Comparison of ENCODE assay signal across 21 cellular contexts in genomic region chr2:199118701-199119241, GRCh38.
"Had no signal": no experiment of that assay in that cellular context is flagged by ENCODE, and none has a peak within 500 bp of the region (broad histone marks: within the 10 kb centered on the region; RNA-seq: fewer than 3 reads in every experiment).

No MANE protein-coding gene starts in this region.

- ATAC-seq: activated CD8-positive, alpha-beta T cell treated with anti-CD3 and anti-CD28 coated beads, Interleukin-2, amount 10 ng/mL, durations not matched to agents 7 days and 5 days; activated naive CD8-positive, alpha-beta T cell treated with anti-CD3 and anti-CD28 coated beads, Interleukin-2, amount 50 U/mL, for 24 hours; left cardiac atrium; right lobe of liver; stimulated activated effector memory CD8-positive, alpha-beta T cell treated with anti-CD3 and anti-CD28 coated beads, Interleukin-12 subunit alpha, Interleukin-12 subunit beta, amount 100 ng/mL, for 72 hours had no signal

- H3K4me1 ChIP-seq: breast epithelium, esophagus squamous epithelium, prostate gland, right lobe of liver, stomach had no signal

- H3K4me1 Mint-ChIP-seq: activated CD4-positive, alpha-beta T cell treated with anti-CD3 and anti-CD28 coated beads, Interleukin-2, amount 10 ng/mL, durations not matched to agents 7 days and 5 days; activated naive CD4-positive, alpha-beta T cell treated with anti-CD3 and anti-CD28 coated beads, Interleukin-2, amount 10 ng/mL, durations not matched to agents 7 days and 5 days; activated naive CD8-positive, alpha-beta T cell treated with anti-CD3 and anti-CD28 coated beads, Interleukin-2, amount 50 U/mL, for 24 hours; stimulated activated effector memory CD8-positive, alpha-beta T cell treated with anti-CD3 and anti-CD28 coated beads, Interleukin-12 subunit alpha, Interleukin-12 subunit beta, amount 100 ng/mL, for 72 hours had no signal

- H3K9me3 Mint-ChIP-seq: activated CD4-positive, alpha-beta T cell treated with anti-CD3 and anti-CD28 coated beads, Interleukin-2, amount 10 ng/mL, durations not matched to agents 7 days and 5 days; activated naive CD4-positive, alpha-beta T cell treated with anti-CD3 and anti-CD28 coated beads, Interleukin-2, amount 10 ng/mL, durations not matched to agents 7 days and 5 days; activated naive CD8-positive, alpha-beta T cell treated with anti-CD3 and anti-CD28 coated beads, Interleukin-2, amount 50 U/mL, for 24 hours; type B pancreatic cell had no signal

- H3K27ac Mint-ChIP-seq: activated CD4-positive, alpha-beta T cell treated with anti-CD3 and anti-CD28 coated beads, Interleukin-2, amount 10 ng/mL, durations not matched to agents 7 days and 5 days; activated CD8-positive, alpha-beta T cell treated with anti-CD3 and anti-CD28 coated beads, Interleukin-2, amount 10 ng/mL, durations not matched to agents 7 days and 5 days; activated naive CD4-positive, alpha-beta T cell treated with anti-CD3 and anti-CD28 coated beads, Interleukin-2, amount 10 ng/mL, durations not matched to agents 7 days and 5 days; activated naive CD8-positive, alpha-beta T cell treated with anti-CD3 and anti-CD28 coated beads, Interleukin-2, amount 50 U/mL, for 24 hours; activated T-cell treated with anti-CD3 and anti-CD28 coated beads, Interleukin-2, amount 50 U/mL, for 24 hours; stimulated activated effector memory CD8-positive, alpha-beta T cell treated with anti-CD3 and anti-CD28 coated beads, Interleukin-12 subunit alpha, Interleukin-12 subunit beta, amount 100 ng/mL, for 72 hours; type B pancreatic cell had no signal

- DNase-seq: activated CD4-positive, alpha-beta T cell treated with anti-CD3 and anti-CD28 coated beads, Interleukin-2, amount 10 ng/mL, durations not matched to agents 7 days and 5 days; activated CD8-positive, alpha-beta T cell treated with anti-CD3 and anti-CD28 coated beads, Interleukin-2, amount 10 ng/mL, durations not matched to agents 7 days and 5 days; activated naive CD4-positive, alpha-beta T cell treated with anti-CD3 and anti-CD28 coated beads, Interleukin-2, amount 10 ng/mL, durations not matched to agents 7 days and 5 days; activated naive CD8-positive, alpha-beta T cell treated with anti-CD3 and anti-CD28 coated beads, Interleukin-2, amount 50 U/mL, for 24 hours; activated T-cell treated with anti-CD3 and anti-CD28 coated beads, Interleukin-2, amount 50 U/mL, for 24 hours; anterior cingulate cortex; cerebellar nuclear complex; cortex of kidney; effector CD4-positive, alpha-beta T cell; esophagus squamous epithelium; left cardiac atrium; right lobe of liver; small intestine; stimulated activated CD4-positive, alpha-beta T cell treated with anti-CD3 and anti-CD28 coated beads, Interleukin-4, amount 100 ng/mL, for 24 hours; stomach; T1000 had no signal

- H3K27ac ChIP-seq: breast epithelium, esophagus squamous epithelium, prostate gland, right lobe of liver, stomach had no signal

- H3K9me3 ChIP-seq: breast epithelium, esophagus squamous epithelium, prostate gland, right lobe of liver, stomach had no signal

- FAIRE-seq: small intestine had no signal

- H3K4me3 ChIP-seq: breast epithelium, esophagus squamous epithelium, lung, prostate gland, right lobe of liver, stomach had no signal

- H3K27me3 ChIP-seq: breast epithelium, esophagus squamous epithelium, right lobe of liver, stomach had no signal

- H3K4me3 Mint-ChIP-seq: activated CD4-positive, alpha-beta T cell treated with anti-CD3 and anti-CD28 coated beads, Interleukin-2, amount 10 ng/mL, durations not matched to agents 7 days and 5 days; activated CD8-positive, alpha-beta T cell treated with anti-CD3 and anti-CD28 coated beads, Interleukin-2, amount 10 ng/mL, durations not matched to agents 7 days and 5 days; activated naive CD4-positive, alpha-beta T cell treated with anti-CD3 and anti-CD28 coated beads, Interleukin-2, amount 10 ng/mL, durations not matched to agents 7 days and 5 days; activated naive CD8-positive, alpha-beta T cell treated with anti-CD3 and anti-CD28 coated beads, Interleukin-2, amount 50 U/mL, for 24 hours; activated T-cell treated with anti-CD3 and anti-CD28 coated beads, Interleukin-2, amount 50 U/mL, for 24 hours; stimulated activated effector memory CD8-positive, alpha-beta T cell treated with anti-CD3 and anti-CD28 coated beads, Interleukin-12 subunit alpha, Interleukin-12 subunit beta, amount 100 ng/mL, for 72 hours; type B pancreatic cell had no signal

- H3K36me3 Mint-ChIP-seq: activated naive CD4-positive, alpha-beta T cell treated with anti-CD3 and anti-CD28 coated beads, Interleukin-2, amount 10 ng/mL, durations not matched to agents 7 days and 5 days; stimulated activated effector memory CD8-positive, alpha-beta T cell treated with anti-CD3 and anti-CD28 coated beads, Interleukin-12 subunit alpha, Interleukin-12 subunit beta, amount 100 ng/mL, for 72 hours; type B pancreatic cell had no signal

- H3K27me3 Mint-ChIP-seq: activated CD4-positive, alpha-beta T cell treated with anti-CD3 and anti-CD28 coated beads, Interleukin-2, amount 10 ng/mL, durations not matched to agents 7 days and 5 days; activated naive CD4-positive, alpha-beta T cell treated with anti-CD3 and anti-CD28 coated beads, Interleukin-2, amount 10 ng/mL, durations not matched to agents 7 days and 5 days; activated naive CD8-positive, alpha-beta T cell treated with anti-CD3 and anti-CD28 coated beads, Interleukin-2, amount 50 U/mL, for 24 hours; activated T-cell treated with anti-CD3 and anti-CD28 coated beads, Interleukin-2, amount 50 U/mL, for 24 hours; type B pancreatic cell had no signal

- H3K36me3 ChIP-seq: breast epithelium, esophagus squamous epithelium, prostate gland, right lobe of liver, stomach had no signal
